ENCODE assay signal across 18 cellular contexts in genomic region chr2:120277505-120278205, GRCh38.
"Had no signal": no experiment of that assay in that cellular context is flagged by ENCODE, and none has a peak within 500 bp of the region (broad histone marks: within the 10 kb centered on the region; RNA-seq: fewer than 3 reads in every experiment).

No MANE protein-coding gene starts in this region.

- FAIRE-seq: kidney, small intestine had no signal

- ATAC-seq: foreskin keratinocyte, left cardiac atrium, lower lobe of right lung had no signal

- H3K4me1 ChIP-seq: colonic mucosa, foreskin keratinocyte, transverse colon had no signal

- H3K36me3 ChIP-seq: colonic mucosa, thoracic aorta had no signal

- H3K4me3 Mint-ChIP-seq: naive B cell, nephron had no signal

- H3K27ac Mint-ChIP-seq: naive B cell, nephron had no signal

- H3K9me3 ChIP-seq: colonic mucosa, left ventricle myocardium inferior, lower lobe of right lung, right atrium auricular region, stomach, thoracic aorta, transverse colon had no signal

- H2AFZ ChIP-seq: hepatocyte had no signal

- H3K4me2 ChIP-seq: hepatocyte had no signal

- H3K4me3 ChIP-seq: colonic mucosa, hepatocyte, left ventricle myocardium inferior, lower lobe of right lung, right atrium auricular region, stomach, thoracic aorta, transverse colon had no signal

- DNase-seq: colonic mucosa; dermis blood vessel endothelial cell; foreskin keratinocyte; kidney; left cardiac atrium; left ventricle myocardium inferior; lower lobe of right lung; mesendoderm; naive B cell; small intestine; stimulated activated CD4-positive, alpha-beta T cell treated with anti-CD3 and anti-CD28 coated beads, Interleukin-12 subunit alpha, Interleukin-12 subunit beta, amount 100 ng/mL, for 4 hours; stimulated activated naive CD4-positive, alpha-beta T cell; stomach; transverse colon had no signal

- H3K4me1 Mint-ChIP-seq: nephron had no signal

- H3K27ac ChIP-seq: colonic mucosa, foreskin keratinocyte, hepatocyte, left ventricle myocardium inferior, lower lobe of right lung, right atrium auricular region, stomach, thoracic aorta, transverse colon had no signal

- H3K27me3 ChIP-seq: colonic mucosa, foreskin keratinocyte, hepatocyte, right atrium auricular region, stomach, transverse colon had no signal

- H3K27me3 Mint-ChIP-seq: naive B cell had no signal
